Comparison of ENCODE assay signal across 23 cellular contexts in genomic region chr16:68695575-68695974, GRCh38. TPM values are rescaled to one million over a fixed set of nuclear protein-coding genes. Genes with fewer than 3 reads are reported as not detected.
"Had no signal": no experiment of that assay in that cellular context is flagged by ENCODE, and none has a peak within 500 bp of the region (broad histone marks: within the 10 kb centered on the region; RNA-seq: fewer than 3 reads in every experiment).

No MANE protein-coding gene starts in this region.

- H3K36me3 ChIP-seq: neural progenitor cell, ovary, right lobe of liver, sigmoid colon, stomach, thoracic aorta, thyroid gland, upper lobe of right lung, uterus had no signal

- H2AFZ ChIP-seq: neural progenitor cell, parathyroid adenoma had no signal

- FAIRE-seq: small intestine had no signal

- H3K9me3 ChIP-seq: ovary, psoas muscle, right lobe of liver, sigmoid colon, stomach, thoracic aorta, thyroid gland, tibial nerve, upper lobe of right lung, uterus had no signal

- H3K9ac ChIP-seq: neural progenitor cell, parathyroid adenoma had no signal

- H3K4me1 ChIP-seq: neural progenitor cell, parathyroid adenoma, psoas muscle, right lobe of liver, sigmoid colon, stomach, thyroid gland, upper lobe of right lung, uterus had no signal

- H3K27ac ChIP-seq: neural progenitor cell, ovary, parathyroid adenoma, psoas muscle, right lobe of liver, sigmoid colon, stomach, thoracic aorta, thyroid gland, tibial nerve, upper lobe of right lung, uterus had no signal

- H3K4me2 ChIP-seq: neural progenitor cell had no signal

- H3K4me3 ChIP-seq: neural progenitor cell, ovary, psoas muscle, right lobe of liver, sigmoid colon, stomach, thoracic aorta, thyroid gland, tibial nerve, upper lobe of right lung, uterus had no signal

- H3K79me2 ChIP-seq: parathyroid adenoma had no signal

- H3K27me3 ChIP-seq: neural progenitor cell, ovary, right lobe of liver, sigmoid colon, stomach, thyroid gland, tibial nerve, upper lobe of right lung, uterus had no signal

- DNase-seq: natural killer cell; occipital lobe; ovary; psoas muscle; right cardiac atrium; right lobe of liver; sigmoid colon; small intestine; stimulated activated CD4-positive, alpha-beta T cell treated with anti-CD3 and anti-CD28 coated beads, Interleukin-15, amount 100 ng/mL, for 24 hours; stimulated activated CD4-positive, alpha-beta T cell treated with anti-CD3 and anti-CD28 coated beads, Interleukin-2, amount 100 ng/mL, for 24 hours; stimulated activated CD4-positive, alpha-beta T cell treated with anti-CD3 and anti-CD28 coated beads, Interleukin-2, amount 100 ng/mL, for 48 hours; stimulated activated CD4-positive, alpha-beta T cell treated with anti-CD3 and anti-CD28 coated beads, Interleukin-4, amount 100 ng/mL, for 24 hours; stimulated activated naive B cell treated with anti-CD40 and anti-IgM and Interleukin-4, amounts not matched to agents 10 μg/mL and 1 μg/mL and 100 μg/mL, for 72 hours; stimulated activated naive CD4-positive, alpha-beta T cell treated with Interleukin-2 at 50 U/mL for 16 hours; stomach; thyroid gland; upper lobe of right lung; uterus had no signal

RNA-seq across cellular contexts. Expression of gene CDH1, which starts 41.5 kb away (rescaled TPM):
- total RNA-seq: right cardiac atrium had no signal

RNA-seq across cellular contexts. Expression of gene CDH3, which starts 50.5 kb away (rescaled TPM):
- total RNA-seq: psoas muscle, skeletal muscle tissue, thoracic aorta had no signal
